26 cellular contexts compared by ENCODE assay signal in the genomic region with DNA sequence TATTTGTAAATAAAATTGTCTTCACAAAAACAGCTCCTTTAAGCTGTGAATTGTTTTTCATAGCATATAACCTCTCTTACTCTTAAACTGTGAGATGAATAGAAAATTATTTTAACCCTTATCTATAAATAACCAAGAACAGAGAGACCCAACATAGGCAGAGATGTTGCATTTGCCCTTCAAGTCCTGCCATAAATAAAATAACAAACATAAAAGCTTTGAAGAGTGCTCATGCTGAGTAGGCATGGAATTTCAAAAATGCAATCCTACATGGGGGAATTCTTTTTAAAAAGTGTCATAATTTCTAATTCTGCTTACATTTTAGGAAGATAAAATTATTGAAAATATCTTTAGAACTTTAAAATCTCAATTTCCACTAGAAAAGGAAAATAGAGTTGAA.
"Had no signal": no experiment of that assay in that cellular context is flagged by ENCODE, and none has a peak within 500 bp of the region (broad histone marks: within the 10 kb centered on the region; RNA-seq: fewer than 3 reads in every experiment).

No MANE protein-coding gene starts in this region.

- H3K27me3 ChIP-seq: body of pancreas, colonic mucosa, esophagus squamous epithelium, neutrophil, ovary, spleen, tibial nerve had no signal

- H3K4me3 ChIP-seq: body of pancreas, colonic mucosa, esophagus squamous epithelium, left ventricle myocardium inferior, lung, mucosa of descending colon, ovary, spleen, tibial nerve had no signal

- H3K36me3 ChIP-seq: colonic mucosa, esophagus squamous epithelium, left ventricle myocardium inferior, neutrophil, ovary, spleen, tibial nerve had no signal

- ATAC-seq: activated naive CD4-positive, alpha-beta T cell treated with anti-CD3 and anti-CD28 coated beads, Interleukin-2, amount 50 U/mL, for 72 hours; activated T-cell treated with anti-CD3 and anti-CD28 coated beads, Interleukin-2, amount 50 U/mL, for 72 hours; body of pancreas; mucosa of descending colon had no signal

- H3K4me1 ChIP-seq: body of pancreas, colonic mucosa, esophagus squamous epithelium, left ventricle myocardium inferior, spleen, tibial nerve had no signal

- H3K9me3 ChIP-seq: body of pancreas, colonic mucosa, esophagus squamous epithelium, neutrophil, ovary had no signal

- DNase-seq: activated CD4-positive, alpha-beta T cell treated with anti-CD3 and anti-CD28 coated beads for 4 hours; activated CD4-positive, alpha-beta T cell treated with anti-CD3 and anti-CD28 coated beads, Interleukin-2, amount 50 U/mL, for 4 hours; activated naive CD4-positive, alpha-beta T cell; activated T-cell treated with anti-CD3 and anti-CD28 coated beads for 4 hours; activated T-cell treated with anti-CD3 and anti-CD28 coated beads, Interleukin-2, amount 50 U/mL, for 72 hours; aorta; body of pancreas; colonic mucosa; effector CD8-positive, alpha-beta T cell; esophagus squamous epithelium; foreskin melanocyte; islet precursor cell; left ventricle myocardium inferior; mucosa of descending colon; naive B cell; nephron progenitor cell; ovary; retina; spleen; stimulated activated naive CD4-positive, alpha-beta T cell treated with Interleukin-2 at 50 U/mL for 16 hours had no signal

- H3K27ac ChIP-seq: body of pancreas, colonic mucosa, epithelial cell of prostate, esophagus squamous epithelium, left ventricle myocardium inferior, neutrophil, ovary, spleen, tibial nerve, VCaP had no signal
